ENCODE assay signal across 40 cellular contexts in the genomic region with DNA sequence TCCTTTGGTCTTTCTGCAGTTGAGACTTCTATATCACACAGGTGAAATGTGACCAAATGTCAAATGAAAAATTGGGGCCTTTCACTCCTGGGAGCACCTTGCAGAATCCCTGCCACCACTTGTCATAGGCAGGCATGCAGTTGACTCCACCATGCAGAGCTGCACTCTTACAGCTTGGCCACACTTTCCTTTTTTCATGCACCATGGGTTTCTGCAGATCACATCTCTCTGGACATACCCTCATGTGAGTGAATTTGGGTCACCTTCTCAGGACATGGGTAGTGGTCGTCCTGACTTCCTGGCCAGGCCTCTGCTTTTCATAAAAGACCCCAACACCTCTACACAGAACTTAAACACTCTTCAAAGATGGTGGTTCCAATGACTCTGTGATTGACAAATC.
"Had no signal": no experiment of that assay in that cellular context is flagged by ENCODE, and none has a peak within 500 bp of the region (broad histone marks: within the 10 kb centered on the region; RNA-seq: fewer than 3 reads in every experiment).

No MANE protein-coding gene starts in this region.

- H3K4me3 ChIP-seq: adrenal gland, ascending aorta, body of pancreas, breast epithelium, cardiac muscle cell had no signal

- H3K4me3 Mint-ChIP-seq: activated naive CD4-positive, alpha-beta T cell treated with anti-CD3 and anti-CD28 coated beads for 36 hours; activated naive CD4-positive, alpha-beta T cell treated with anti-CD3 and anti-CD28 coated beads, Interleukin-2, amount 10 ng/mL, durations not matched to agents 7 days and 5 days; activated naive CD4-positive, alpha-beta T cell treated with anti-CD3 and anti-CD28 coated beads, Interleukin-2, amount 50 U/mL, for 24 hours; activated naive CD8-positive, alpha-beta T cell; activated naive CD8-positive, alpha-beta T cell treated with anti-CD3 and anti-CD28 coated beads for 36 hours; activated naive CD8-positive, alpha-beta T cell treated with anti-CD3 and anti-CD28 coated beads, Interleukin-2, amount 10 ng/mL, durations not matched to agents 7 days and 5 days; activated naive CD8-positive, alpha-beta T cell treated with anti-CD3 and anti-CD28 coated beads, Interleukin-2, amount 50 U/mL, for 24 hours; activated T-cell treated with anti-CD3 and anti-CD28 coated beads, Interleukin-2, amount 50 U/mL, for 24 hours; activated T-cell treated with anti-CD3 and anti-CD28 coated beads, Interleukin-2, amount 50 U/mL, for 4 hours; activated T-cell treated with anti-CD3 and anti-CD28 coated beads, Interleukin-2, amount 50 U/mL, for 72 hours; activated T-helper 1 cell treated with anti-CD3 and anti-CD28 coated beads, Interleukin-12 subunit alpha, Interleukin-12 subunit beta, Interleukin-2, Interleukin-4 antibody, amounts not matched to agents 30 ng/mL and 10 ng/mL and 1 ng/mL, durations not matched to agents 14 hours and 24 hours and 36 hours; activated T-helper 17 cell treated with anti-CD3 and anti-CD28 coated beads, Interleukin-2, amount 50 U/mL, for 72 hours; brain; central memory CD8-positive, alpha-beta T cell had no signal

- H3K36me3 ChIP-seq: adrenal gland, ascending aorta, brain microvascular endothelial cell, breast epithelium, cardiac muscle cell had no signal

- H3K27me3 ChIP-seq: adrenal gland, ascending aorta, body of pancreas, brain microvascular endothelial cell, breast epithelium, cardiac muscle cell had no signal

- H3K9me3 Mint-ChIP-seq: activated naive CD4-positive, alpha-beta T cell treated with anti-CD3 and anti-CD28 coated beads for 36 hours; activated naive CD4-positive, alpha-beta T cell treated with anti-CD3 and anti-CD28 coated beads, Interleukin-2, amount 10 ng/mL, durations not matched to agents 7 days and 5 days; activated naive CD4-positive, alpha-beta T cell treated with anti-CD3 and anti-CD28 coated beads, Interleukin-2, amount 50 U/mL, for 24 hours; activated naive CD4-positive, alpha-beta T cell treated with anti-CD3 and anti-CD28 coated beads, Interleukin-2, amount 50 U/mL, for 72 hours; activated naive CD8-positive, alpha-beta T cell treated with anti-CD3 and anti-CD28 coated beads for 36 hours; activated naive CD8-positive, alpha-beta T cell treated with anti-CD3 and anti-CD28 coated beads, Interleukin-2, amount 10 ng/mL, durations not matched to agents 7 days and 5 days; activated naive CD8-positive, alpha-beta T cell treated with anti-CD3 and anti-CD28 coated beads, Interleukin-2, amount 50 U/mL, for 24 hours; activated T-cell treated with anti-CD3 and anti-CD28 coated beads, Interleukin-2, amount 50 U/mL, for 24 hours; activated T-cell treated with anti-CD3 and anti-CD28 coated beads, Interleukin-2, amount 50 U/mL, for 4 hours; activated T-cell treated with anti-CD3 and anti-CD28 coated beads, Interleukin-2, amount 50 U/mL, for 72 hours; activated T-helper 1 cell treated with anti-CD3 and anti-CD28 coated beads, Interleukin-12 subunit alpha, Interleukin-12 subunit beta, Interleukin-2, Interleukin-4 antibody, amounts not matched to agents 30 ng/mL and 10 ng/mL and 1 ng/mL, durations not matched to agents 14 hours and 24 hours and 36 hours; activated T-helper 17 cell treated with anti-CD3 and anti-CD28 coated beads, Interleukin-2, amount 50 U/mL, for 72 hours; activated T-helper 2 cell treated with anti-CD3 and anti-CD28 coated beads, Interferon-gamma antibody, Interleukin-2, Interleukin-4, amounts not matched to agents 10 μg/mL and 5 μg/mL and 100 μg/mL, durations not matched to agents 14 hours and 24 hours and 36 hours; central memory CD8-positive, alpha-beta T cell had no signal

- H3K4me1 ChIP-seq: adrenal gland, ascending aorta, body of pancreas, breast epithelium had no signal

- H3K27ac ChIP-seq: adrenal gland, ascending aorta, body of pancreas, brain microvascular endothelial cell, breast epithelium, cardiac muscle cell had no signal

- H3K9me3 ChIP-seq: adrenal gland, ascending aorta, body of pancreas, breast epithelium had no signal

- DNase-seq: activated effector memory CD4-positive, alpha-beta T cell treated with anti-CD3 and anti-CD28 coated beads, Interleukin-2, amount 50 U/mL, for 16 hours; activated effector memory CD4-positive, alpha-beta T cell treated with Interleukin-2 at 50 U/mL for 16 hours; activated gamma-delta T cell; activated gamma-delta T cell treated with Interleukin-2 at 50 U/mL for 16 hours; activated naive CD4-positive, alpha-beta T cell; activated naive CD4-positive, alpha-beta T cell treated with anti-CD3 and anti-CD28 coated beads for 36 hours; activated naive CD4-positive, alpha-beta T cell treated with anti-CD3 and anti-CD28 coated beads, Interleukin-2, amount 10 ng/mL, durations not matched to agents 7 days and 5 days; activated naive CD4-positive, alpha-beta T cell treated with anti-CD3 and anti-CD28 coated beads, Interleukin-2, amount 50 U/mL, for 16 hours; activated naive CD4-positive, alpha-beta T cell treated with Interleukin-2 at 50 U/mL for 16 hours; activated naive CD8-positive, alpha-beta T cell treated with anti-CD3 and anti-CD28 coated beads for 36 hours; activated naive CD8-positive, alpha-beta T cell treated with anti-CD3 and anti-CD28 coated beads, Interleukin-2, amount 10 ng/mL, durations not matched to agents 7 days and 5 days; activated naive CD8-positive, alpha-beta T cell treated with anti-CD3 and anti-CD28 coated beads, Interleukin-2, amount 50 U/mL, for 24 hours; activated T-cell treated with anti-CD3 and anti-CD28 coated beads for 4 hours; activated T-cell treated with anti-CD3 and anti-CD28 coated beads, Interleukin-2, amount 50 U/mL, for 1 hour; activated T-cell treated with anti-CD3 and anti-CD28 coated beads, Interleukin-2, amount 50 U/mL, for 24 hours; activated T-cell treated with anti-CD3 and anti-CD28 coated beads, Interleukin-2, amount 50 U/mL, for 4 hours; activated T-cell treated with anti-CD3 and anti-CD28 coated beads, Interleukin-2, amount 50 U/mL, for 48 hours; activated T-cell treated with anti-CD3 and anti-CD28 coated beads, Interleukin-2, amount 50 U/mL, for 72 hours; adrenal gland; amniotic stem cell; amygdala; anterior cingulate cortex; aorta; body of pancreas; brain microvascular endothelial cell; caudate nucleus; central memory CD4-positive, alpha-beta T cell; cerebellar nuclear complex had no signal

- H3K4me1 Mint-ChIP-seq: activated naive CD4-positive, alpha-beta T cell treated with anti-CD3 and anti-CD28 coated beads, Interleukin-2, amount 10 ng/mL, durations not matched to agents 7 days and 5 days; activated naive CD4-positive, alpha-beta T cell treated with anti-CD3 and anti-CD28 coated beads, Interleukin-2, amount 50 U/mL, for 24 hours; activated naive CD8-positive, alpha-beta T cell treated with anti-CD3 and anti-CD28 coated beads for 36 hours; activated naive CD8-positive, alpha-beta T cell treated with anti-CD3 and anti-CD28 coated beads, Interleukin-2, amount 10 ng/mL, durations not matched to agents 7 days and 5 days; activated naive CD8-positive, alpha-beta T cell treated with anti-CD3 and anti-CD28 coated beads, Interleukin-2, amount 50 U/mL, for 24 hours; activated T-helper 17 cell treated with anti-CD3 and anti-CD28 coated beads, Interleukin-2, amount 50 U/mL, for 72 hours; brain; central memory CD8-positive, alpha-beta T cell had no signal

- H3K36me3 Mint-ChIP-seq: activated naive CD4-positive, alpha-beta T cell treated with anti-CD3 and anti-CD28 coated beads, Interleukin-2, amount 10 ng/mL, durations not matched to agents 7 days and 5 days; activated naive CD4-positive, alpha-beta T cell treated with anti-CD3 and anti-CD28 coated beads, Interleukin-2, amount 50 U/mL, for 24 hours; activated naive CD4-positive, alpha-beta T cell treated with anti-CD3 and anti-CD28 coated beads, Interleukin-2, amount 50 U/mL, for 72 hours; activated naive CD8-positive, alpha-beta T cell; activated naive CD8-positive, alpha-beta T cell treated with anti-CD3 and anti-CD28 coated beads for 36 hours; activated naive CD8-positive, alpha-beta T cell treated with anti-CD3 and anti-CD28 coated beads, Interleukin-2, amount 10 ng/mL, durations not matched to agents 7 days and 5 days; brain had no signal

- FAIRE-seq: astrocyte had no signal

- H3K27ac Mint-ChIP-seq: activated naive CD4-positive, alpha-beta T cell treated with anti-CD3 and anti-CD28 coated beads for 36 hours; activated naive CD4-positive, alpha-beta T cell treated with anti-CD3 and anti-CD28 coated beads, Interleukin-2, amount 10 ng/mL, durations not matched to agents 7 days and 5 days; activated naive CD4-positive, alpha-beta T cell treated with anti-CD3 and anti-CD28 coated beads, Interleukin-2, amount 50 U/mL, for 24 hours; activated naive CD4-positive, alpha-beta T cell treated with anti-CD3 and anti-CD28 coated beads, Interleukin-2, amount 50 U/mL, for 72 hours; activated naive CD8-positive, alpha-beta T cell; activated naive CD8-positive, alpha-beta T cell treated with anti-CD3 and anti-CD28 coated beads for 36 hours; activated naive CD8-positive, alpha-beta T cell treated with anti-CD3 and anti-CD28 coated beads, Interleukin-2, amount 10 ng/mL, durations not matched to agents 7 days and 5 days; activated naive CD8-positive, alpha-beta T cell treated with anti-CD3 and anti-CD28 coated beads, Interleukin-2, amount 50 U/mL, for 24 hours; activated T-cell treated with anti-CD3 and anti-CD28 coated beads, Interleukin-2, amount 50 U/mL, for 24 hours; activated T-cell treated with anti-CD3 and anti-CD28 coated beads, Interleukin-2, amount 50 U/mL, for 72 hours; activated T-helper 1 cell treated with anti-CD3 and anti-CD28 coated beads, Interleukin-12 subunit alpha, Interleukin-12 subunit beta, Interleukin-2, Interleukin-4 antibody, amounts not matched to agents 30 ng/mL and 10 ng/mL and 1 ng/mL, durations not matched to agents 14 hours and 24 hours and 36 hours; activated T-helper 17 cell treated with anti-CD3 and anti-CD28 coated beads, Interleukin-2, amount 50 U/mL, for 72 hours; activated T-helper 2 cell treated with anti-CD3 and anti-CD28 coated beads, Interferon-gamma antibody, Interleukin-2, Interleukin-4, amounts not matched to agents 10 μg/mL and 5 μg/mL and 100 μg/mL, durations not matched to agents 14 hours and 24 hours and 36 hours; brain had no signal

- H3K27me3 Mint-ChIP-seq: activated naive CD8-positive, alpha-beta T cell treated with anti-CD3 and anti-CD28 coated beads, Interleukin-2, amount 10 ng/mL, durations not matched to agents 7 days and 5 days; activated T-cell treated with anti-CD3 and anti-CD28 coated beads, Interleukin-2, amount 50 U/mL, for 24 hours; central memory CD8-positive, alpha-beta T cell had no signal
